ENCODE assay signal across 27 cellular contexts in genomic region chr3:10599017-10599416, GRCh38.
"Had no signal": no experiment of that assay in that cellular context is flagged by ENCODE, and none has a peak within 500 bp of the region (broad histone marks: within the 10 kb centered on the region; RNA-seq: fewer than 3 reads in every experiment).

No MANE protein-coding gene starts in this region.

- H3K27ac Mint-ChIP-seq: activated CD4-positive, alpha-beta T cell treated with anti-CD3 and anti-CD28 coated beads for 36 hours; activated naive CD4-positive, alpha-beta T cell treated with anti-CD3 and anti-CD28 coated beads, Interleukin-2, amount 50 U/mL, for 72 hours; activated T-cell treated with anti-CD3 and anti-CD28 coated beads, Interleukin-2, amount 50 U/mL, for 72 hours; effector memory CD8-positive, alpha-beta T cell; naive thymus-derived CD8-positive, alpha-beta T cell; neural progenitor cell; stimulated activated naive B cell treated with anti-CD40 and anti-IgM and Interleukin-4, amounts not matched to agents 10 μg/mL and 1 μg/mL and 100 μg/mL, for 72 hours had no signal

- H3K36me3 Mint-ChIP-seq: activated naive CD4-positive, alpha-beta T cell treated with anti-CD3 and anti-CD28 coated beads, Interleukin-2, amount 50 U/mL, for 72 hours; naive thymus-derived CD8-positive, alpha-beta T cell; neural progenitor cell; stimulated activated naive B cell treated with anti-CD40 and anti-IgM and Interleukin-4, amounts not matched to agents 10 μg/mL and 1 μg/mL and 100 μg/mL, for 72 hours had no signal

- H3K9me3 Mint-ChIP-seq: activated naive CD4-positive, alpha-beta T cell treated with anti-CD3 and anti-CD28 coated beads, Interleukin-2, amount 50 U/mL, for 72 hours; activated T-cell treated with anti-CD3 and anti-CD28 coated beads, Interleukin-2, amount 50 U/mL, for 72 hours; effector memory CD8-positive, alpha-beta T cell had no signal

- H3K27ac ChIP-seq: coronary artery, gastrocnemius medialis, hepatocyte, neural progenitor cell, parathyroid adenoma, right atrium auricular region, stomach, tibial artery, upper lobe of right lung had no signal

- H3K4me3 Mint-ChIP-seq: activated CD4-positive, alpha-beta T cell treated with anti-CD3 and anti-CD28 coated beads for 36 hours; activated T-cell treated with anti-CD3 and anti-CD28 coated beads, Interleukin-2, amount 50 U/mL, for 72 hours; effector memory CD8-positive, alpha-beta T cell; naive thymus-derived CD8-positive, alpha-beta T cell; neural progenitor cell; stimulated activated naive B cell treated with anti-CD40 and anti-IgM and Interleukin-4, amounts not matched to agents 10 μg/mL and 1 μg/mL and 100 μg/mL, for 72 hours had no signal

- DNase-seq: activated CD4-positive, alpha-beta T cell treated with anti-CD3 and anti-CD28 coated beads for 36 hours; activated CD4-positive, CD25-positive, alpha-beta regulatory T cell; activated naive CD4-positive, alpha-beta T cell; activated T-cell treated with anti-CD3 and anti-CD28 coated beads for 4 hours; activated T-cell treated with anti-CD3 and anti-CD28 coated beads, Interleukin-2, amount 50 U/mL, for 72 hours; anterior cingulate cortex; cerebellar nuclear complex; effector memory CD8-positive, alpha-beta T cell; erythroblast; gastrocnemius medialis; glutamatergic neuron; left cardiac atrium; naive thymus-derived CD8-positive, alpha-beta T cell; occipital lobe; stimulated activated CD4-positive, alpha-beta T cell treated with anti-CD3 and anti-CD28 coated beads, Interleukin-15, amount 100 ng/mL, for 24 hours; stimulated activated CD4-positive, alpha-beta T cell treated with anti-CD3 and anti-CD28 coated beads, Interleukin-2, amount 100 ng/mL, for 24 hours; stimulated activated naive B cell treated with anti-CD40 and anti-IgM and Interleukin-4, amounts not matched to agents 10 μg/mL and 1 μg/mL and 100 μg/mL, for 72 hours; stomach; tibial artery; upper lobe of right lung had no signal

- FAIRE-seq: keratinocyte had no signal
